In the genomic region with DNA sequence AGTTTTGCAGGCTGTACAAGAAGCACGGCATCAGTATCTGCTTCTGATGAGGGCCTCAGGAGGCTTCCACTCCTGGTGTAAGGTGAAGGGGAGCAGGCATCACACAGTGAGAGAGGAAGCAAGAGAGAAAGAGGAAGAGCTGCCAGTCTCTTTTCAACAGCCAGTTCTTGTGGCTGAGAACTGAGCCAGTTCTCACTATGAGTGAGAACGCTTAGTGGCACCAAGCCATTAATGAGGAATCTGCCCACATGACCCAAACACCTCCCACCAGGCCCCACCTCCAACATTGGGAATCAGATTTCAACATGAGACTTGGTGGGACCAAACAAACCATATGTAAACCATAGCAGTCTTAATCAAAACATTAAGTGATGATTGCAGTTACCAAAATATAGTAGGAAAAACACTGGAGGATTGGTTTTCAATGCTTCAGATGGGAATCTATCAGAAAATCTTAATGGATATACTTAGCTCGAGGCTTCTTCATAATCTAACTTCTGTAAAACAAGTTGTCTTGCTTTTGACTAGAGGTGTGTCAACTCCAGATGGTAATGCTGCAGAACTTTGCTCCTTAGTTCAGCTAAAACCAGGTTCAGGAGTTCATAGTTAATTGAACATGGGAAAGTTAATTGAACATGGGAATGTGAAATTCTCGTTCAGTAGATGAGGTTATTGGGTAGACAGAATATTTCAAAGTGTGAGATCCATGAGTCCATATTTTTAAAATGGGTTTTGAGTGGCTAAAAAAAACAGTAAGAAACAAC, we compare ENCODE assay signal across 9 cellular contexts. TPM values are rescaled to one million over a fixed set of nuclear protein-coding genes. Genes with fewer than 3 reads are reported as not detected.
DNase-seq lines count a peak whose midpoint lies in the region; ATAC-seq and TF ChIP-seq lines count a peak whose summit lies in the region.
"Had no signal": no experiment of that assay in that cellular context is flagged by ENCODE, and none has a peak within 500 bp of the region (broad histone marks: within the 10 kb centered on the region; RNA-seq: fewer than 3 reads in every experiment).

No MANE protein-coding gene starts in this region.

- no peak for TF ChIP-seq CTCF in GM10266 (IDR thresholded peaks at IDR 0.05; ENCODE audit: control insufficient read depth, insufficient read depth, low read depth, missing control alignments)
- no peak for TF ChIP-seq CTCF in suprapubic skin (IDR thresholded peaks at IDR 0.05)

- H3K27me3 ChIP-seq in suprapubic skin = no peaks in the 10 kb centered on the region

- no peaks in the 10 kb centered on the region for H3K9me3 ChIP-seq in suprapubic skin

- no peak overlapping the region for H3K4me3 ChIP-seq in suprapubic skin

- ATAC-seq in GM18868 (IDR thresholded peaks at IDR 0.05; ENCODE audit: unreplicated experiment) (peak; percentile 91), HG02588 (IDR thresholded peaks at IDR 0.05; ENCODE audit: unreplicated experiment) (peak; percentile 91), left lobe of liver (peak; percentile 28)

- DNase-seq in NOMO-1 treated with DMSO at 0.1 percent for 48 hours (lab: John Stamatoyannopoulos, UW; ENCODE audit: unreplicated experiment) = peak; percentile 65
- DNase-seq in left lobe of liver (ENCODE audit: low spot score) = no peak
- no peak for DNase-seq in GM10266 (ENCODE audit: extremely low spot score)
- DNase-seq in activated T-cell treated with anti-CD3 and anti-CD28 coated beads for 4 hours = no peak
- DNase-seq in suprapubic skin (ENCODE audit: low spot score in 2 of 2) = no peak
- DNase-seq in NCI-H524 treated with DMSO at 0.1 percent for 48 hours (lab: John Stamatoyannopoulos, UW) = no peak
- DNase-seq: stimulated activated CD4-positive, alpha-beta T cell treated with anti-CD3 and anti-CD28 coated beads, Interleukin-4, amount 100 ng/mL, for 24 hours had no signal

- 63% methylated on average over 4 of the region's 4 CpGs for WGBS in suprapubic skin

- no peak for TF ChIP-seq EP300 in suprapubic skin (IDR thresholded peaks at IDR 0.05)

- no peak for TF ChIP-seq POLR2A in suprapubic skin (IDR thresholded peaks at IDR 0.05)

- H3K4me1 ChIP-seq in suprapubic skin = peaks cover 24% of the 10 kb centered on the region

- no peaks in the 10 kb centered on the region for H3K36me3 ChIP-seq in suprapubic skin

- no peak overlapping the region for H3K27ac ChIP-seq in suprapubic skin

RNA-seq across cellular contexts. Expression of gene FAR1, which starts 12.2 kb away (rescaled TPM):
- total RNA-seq in left lobe of liver = 2.8 TPM
- 10 to 100 TPM in 3 of 4 donors, 1 to 10 TPM in 1; 9.8 to 29.0 (median 16.4) TPM for total RNA-seq in suprapubic skin

Comparison
In these comparisons a context has a peak if more than half of its experiments do, and no peak if none do; other contexts are left out.
1. ATAC-seq: peak in every context shown above with its lines; median percentile 91 in GM18868; 91 in HG02588; 28 in left lobe of liver.